In the genomic region with DNA sequence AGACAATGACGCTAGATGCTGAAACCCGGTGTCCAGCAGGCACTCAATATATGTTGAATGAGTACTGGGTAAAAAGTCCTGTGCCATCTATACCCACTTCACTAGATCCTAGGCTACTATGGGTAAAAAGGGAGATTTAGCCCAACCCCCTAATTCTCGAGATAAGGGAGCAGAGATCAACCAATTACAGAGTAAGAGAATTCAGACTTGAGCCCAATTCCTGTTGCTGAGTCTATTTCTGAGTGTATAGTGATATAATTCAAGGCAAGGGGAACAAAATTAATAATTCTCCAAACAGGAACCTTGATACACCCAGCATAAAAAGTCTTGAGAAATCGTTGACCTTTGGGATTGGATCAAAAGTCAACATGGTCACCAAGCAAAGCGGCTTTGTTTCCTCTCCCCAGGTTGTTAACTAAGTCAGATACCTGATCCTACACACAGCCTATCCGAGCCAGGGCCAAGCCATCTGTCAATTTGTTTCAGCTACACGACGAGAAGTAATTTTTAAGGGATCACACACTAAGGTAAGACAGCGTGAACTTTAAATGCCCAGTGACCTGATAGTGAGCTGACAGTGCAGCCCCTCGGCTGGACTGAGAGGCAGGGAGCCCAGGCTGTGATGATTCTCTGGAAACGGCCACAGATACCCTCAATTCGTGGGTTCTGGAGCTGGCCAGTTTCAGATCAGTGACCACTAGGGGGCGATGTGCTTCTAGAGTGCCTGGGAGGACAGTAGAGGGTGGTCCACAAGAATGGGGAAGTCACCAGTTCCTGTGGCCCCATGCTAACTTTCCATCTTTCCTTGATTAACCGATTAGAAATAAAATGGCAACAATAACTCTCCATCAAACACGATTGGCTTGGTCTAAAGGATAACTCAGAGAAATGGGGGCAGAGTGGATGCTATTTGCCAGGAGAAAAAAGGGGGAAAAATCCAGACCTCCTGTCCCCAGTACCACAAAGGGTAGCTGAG, we compare ENCODE assay signal across 1 cellular context.
TF ChIP-seq lines count a peak whose summit lies in the region.

No MANE protein-coding gene starts in this region.

TF ChIP-seq in HepG2, 621 proteins besides CTCF, POLR2A, EP300 and RAD21 (continued from another document and continues in another):
- TF ChIP-seq, protein P1, sequence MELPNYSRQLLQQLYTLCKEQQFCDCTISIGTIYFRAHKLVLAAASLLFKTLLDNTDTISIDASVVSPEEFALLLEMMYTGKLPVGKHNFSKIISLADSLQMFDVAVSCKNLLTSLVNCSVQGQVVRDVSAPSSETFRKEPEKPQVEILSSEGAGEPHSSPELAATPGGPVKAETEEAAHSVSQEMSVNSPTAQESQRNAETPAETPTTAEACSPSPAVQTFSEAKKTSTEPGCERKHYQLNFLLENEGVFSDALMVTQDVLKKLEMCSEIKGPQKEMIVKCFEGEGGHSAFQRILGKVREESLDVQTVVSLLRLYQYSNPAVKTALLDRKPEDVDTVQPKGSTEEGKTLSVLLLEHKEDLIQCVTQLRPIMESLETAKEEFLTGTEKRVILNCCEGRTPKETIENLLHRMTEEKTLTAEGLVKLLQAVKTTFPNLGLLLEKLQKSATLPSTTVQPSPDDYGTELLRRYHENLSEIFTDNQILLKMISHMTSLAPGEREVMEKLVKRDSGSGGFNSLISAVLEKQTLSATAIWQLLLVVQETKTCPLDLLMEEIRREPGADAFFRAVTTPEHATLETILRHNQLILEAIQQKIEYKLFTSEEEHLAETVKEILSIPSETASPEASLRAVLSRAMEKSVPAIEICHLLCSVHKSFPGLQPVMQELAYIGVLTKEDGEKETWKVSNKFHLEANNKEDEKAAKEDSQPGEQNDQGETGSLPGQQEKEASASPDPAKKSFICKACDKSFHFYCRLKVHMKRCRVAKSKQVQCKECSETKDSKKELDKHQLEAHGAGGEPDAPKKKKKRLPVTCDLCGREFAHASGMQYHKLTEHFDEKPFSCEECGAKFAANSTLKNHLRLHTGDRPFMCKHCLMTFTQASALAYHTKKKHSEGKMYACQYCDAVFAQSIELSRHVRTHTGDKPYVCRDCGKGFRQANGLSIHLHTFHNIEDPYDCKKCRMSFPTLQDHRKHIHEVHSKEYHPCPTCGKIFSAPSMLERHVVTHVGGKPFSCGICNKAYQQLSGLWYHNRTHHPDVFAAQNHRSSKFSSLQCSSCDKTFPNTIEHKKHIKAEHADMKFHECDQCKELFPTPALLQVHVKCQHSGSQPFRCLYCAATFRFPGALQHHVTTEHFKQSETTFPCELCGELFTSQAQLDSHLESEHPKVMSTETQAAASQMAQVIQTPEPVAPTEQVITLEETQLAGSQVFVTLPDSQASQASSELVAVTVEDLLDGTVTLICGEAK (IDR thresholded peaks at IDR 0.05), result no peak
- TF ChIP-seq, protein P1 (CRISPR knock-in tag; IDR thresholded peaks at IDR 0.05), result peak; percentile 87
- TF ChIP-seq GATAD1 (CRISPR knock-in tag; IDR thresholded peaks at IDR 0.05) (peak; percentile 44; the same call in 1 of the 2 replicates), ARHGAP35 (CRISPR knock-in tag; IDR thresholded peaks at IDR 0.05; ENCODE audit: borderline replicate concordance) (no peak), KDM6A (CRISPR knock-in tag; IDR thresholded peaks at IDR 0.05; ENCODE audit: low read depth) (0 out of 2 replicates have a peak, but pooled peaks have one; percentile 42), RFX5 (IDR thresholded peaks at IDR 0.05; ENCODE audit: low read depth, low read length) (no peak), ZNF263 (CRISPR knock-in tag; IDR thresholded peaks at IDR 0.05) (peak; percentile 89), ZNF678 (CRISPR knock-in tag; IDR thresholded peaks at IDR 0.05) (no peak), ZNF567 (CRISPR knock-in tag; IDR thresholded peaks at IDR 0.05; ENCODE audit: borderline replicate concordance) (0 out of 2 replicates have a peak, but pooled peaks have one; percentile 81), MTF1 (CRISPR knock-in tag; IDR thresholded peaks at IDR 0.05) (no peak), SMAD9 (CRISPR knock-in tag; IDR thresholded peaks at IDR 0.05) (no peak), BORCS8-MEF2B (CRISPR knock-in tag; IDR thresholded peaks at IDR 0.05) (peak; percentile 75; the same call in 1 of the 2 replicates), ARID2 (CRISPR knock-in tag; IDR thresholded peaks at IDR 0.05; ENCODE audit: borderline replicate concordance) (0 out of 2 replicates have a peak, but pooled peaks have one; percentile 53), ZNF335 (CRISPR knock-in tag; IDR thresholded peaks at IDR 0.05) (peak; percentile 54; the same call in 1 of the 2 replicates), SMAD1 (CRISPR knock-in tag; IDR thresholded peaks at IDR 0.05; ENCODE audit: borderline replicate concordance, low read depth) (no peak), SOX13 (IDR thresholded peaks at IDR 0.05) (peak; percentile 23; the same call in 1 of the 2 replicates), SOX13 (CRISPR knock-in tag; conservative IDR thresholded peaks at IDR 0.05 in 1 of 2, IDR thresholded peaks at IDR 0.05 in 1 of 2) (peak in 1 of 2 experiments; percentile 57; a peak in 1 of 4 replicates), ZNF782 (CRISPR knock-in tag; IDR thresholded peaks at IDR 0.05; ENCODE audit: borderline replicate concordance) (peak; percentile 55; the same call in 1 of the 2 replicates), ZNF746 (CRISPR knock-in tag; IDR thresholded peaks at IDR 0.05) (peak; percentile 73; the same call in 1 of the 2 replicates), ZBTB7A (CRISPR knock-in tag; IDR thresholded peaks at IDR 0.05) (peak; percentile 87), RBAK (CRISPR knock-in tag; IDR thresholded peaks at IDR 0.05) (0 out of 2 replicates have a peak, but pooled peaks have one; percentile 24), SOX5 (CRISPR knock-in tag; IDR thresholded peaks at IDR 0.05; ENCODE audit: borderline replicate concordance) (peak; percentile 69; the same call in 1 of the 2 replicates), AHR (CRISPR knock-in tag; IDR thresholded peaks at IDR 0.05) (peak; percentile 83; the same call in 1 of the 2 replicates)
- TF ChIP-seq, protein P2, sequence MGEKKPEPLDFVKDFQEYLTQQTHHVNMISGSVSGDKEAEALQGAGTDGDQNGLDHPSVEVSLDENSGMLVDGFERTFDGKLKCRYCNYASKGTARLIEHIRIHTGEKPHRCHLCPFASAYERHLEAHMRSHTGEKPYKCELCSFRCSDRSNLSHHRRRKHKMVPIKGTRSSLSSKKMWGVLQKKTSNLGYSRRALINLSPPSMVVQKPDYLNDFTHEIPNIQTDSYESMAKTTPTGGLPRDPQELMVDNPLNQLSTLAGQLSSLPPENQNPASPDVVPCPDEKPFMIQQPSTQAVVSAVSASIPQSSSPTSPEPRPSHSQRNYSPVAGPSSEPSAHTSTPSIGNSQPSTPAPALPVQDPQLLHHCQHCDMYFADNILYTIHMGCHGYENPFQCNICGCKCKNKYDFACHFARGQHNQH (CRISPR knock-in tag; IDR thresholded peaks at IDR 0.05), result peak; percentile 55; the same call in 1 of the 2 replicates
- TF ChIP-seq, protein P3, sequence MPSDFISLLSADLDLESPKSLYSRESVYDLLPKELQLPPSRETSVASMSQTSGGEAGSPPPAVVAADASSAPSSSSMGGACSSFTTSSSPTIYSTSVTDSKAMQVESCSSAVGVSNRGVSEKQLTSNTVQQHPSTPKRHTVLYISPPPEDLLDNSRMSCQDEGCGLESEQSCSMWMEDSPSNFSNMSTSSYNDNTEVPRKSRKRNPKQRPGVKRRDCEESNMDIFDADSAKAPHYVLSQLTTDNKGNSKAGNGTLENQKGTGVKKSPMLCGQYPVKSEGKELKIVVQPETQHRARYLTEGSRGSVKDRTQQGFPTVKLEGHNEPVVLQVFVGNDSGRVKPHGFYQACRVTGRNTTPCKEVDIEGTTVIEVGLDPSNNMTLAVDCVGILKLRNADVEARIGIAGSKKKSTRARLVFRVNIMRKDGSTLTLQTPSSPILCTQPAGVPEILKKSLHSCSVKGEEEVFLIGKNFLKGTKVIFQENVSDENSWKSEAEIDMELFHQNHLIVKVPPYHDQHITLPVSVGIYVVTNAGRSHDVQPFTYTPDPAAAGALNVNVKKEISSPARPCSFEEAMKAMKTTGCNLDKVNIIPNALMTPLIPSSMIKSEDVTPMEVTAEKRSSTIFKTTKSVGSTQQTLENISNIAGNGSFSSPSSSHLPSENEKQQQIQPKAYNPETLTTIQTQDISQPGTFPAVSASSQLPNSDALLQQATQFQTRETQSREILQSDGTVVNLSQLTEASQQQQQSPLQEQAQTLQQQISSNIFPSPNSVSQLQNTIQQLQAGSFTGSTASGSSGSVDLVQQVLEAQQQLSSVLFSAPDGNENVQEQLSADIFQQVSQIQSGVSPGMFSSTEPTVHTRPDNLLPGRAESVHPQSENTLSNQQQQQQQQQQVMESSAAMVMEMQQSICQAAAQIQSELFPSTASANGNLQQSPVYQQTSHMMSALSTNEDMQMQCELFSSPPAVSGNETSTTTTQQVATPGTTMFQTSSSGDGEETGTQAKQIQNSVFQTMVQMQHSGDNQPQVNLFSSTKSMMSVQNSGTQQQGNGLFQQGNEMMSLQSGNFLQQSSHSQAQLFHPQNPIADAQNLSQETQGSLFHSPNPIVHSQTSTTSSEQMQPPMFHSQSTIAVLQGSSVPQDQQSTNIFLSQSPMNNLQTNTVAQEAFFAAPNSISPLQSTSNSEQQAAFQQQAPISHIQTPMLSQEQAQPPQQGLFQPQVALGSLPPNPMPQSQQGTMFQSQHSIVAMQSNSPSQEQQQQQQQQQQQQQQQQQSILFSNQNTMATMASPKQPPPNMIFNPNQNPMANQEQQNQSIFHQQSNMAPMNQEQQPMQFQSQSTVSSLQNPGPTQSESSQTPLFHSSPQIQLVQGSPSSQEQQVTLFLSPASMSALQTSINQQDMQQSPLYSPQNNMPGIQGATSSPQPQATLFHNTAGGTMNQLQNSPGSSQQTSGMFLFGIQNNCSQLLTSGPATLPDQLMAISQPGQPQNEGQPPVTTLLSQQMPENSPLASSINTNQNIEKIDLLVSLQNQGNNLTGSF (CRISPR knock-in tag; IDR thresholded peaks at IDR 0.05), result no peak
- TF ChIP-seq, protein P4, sequence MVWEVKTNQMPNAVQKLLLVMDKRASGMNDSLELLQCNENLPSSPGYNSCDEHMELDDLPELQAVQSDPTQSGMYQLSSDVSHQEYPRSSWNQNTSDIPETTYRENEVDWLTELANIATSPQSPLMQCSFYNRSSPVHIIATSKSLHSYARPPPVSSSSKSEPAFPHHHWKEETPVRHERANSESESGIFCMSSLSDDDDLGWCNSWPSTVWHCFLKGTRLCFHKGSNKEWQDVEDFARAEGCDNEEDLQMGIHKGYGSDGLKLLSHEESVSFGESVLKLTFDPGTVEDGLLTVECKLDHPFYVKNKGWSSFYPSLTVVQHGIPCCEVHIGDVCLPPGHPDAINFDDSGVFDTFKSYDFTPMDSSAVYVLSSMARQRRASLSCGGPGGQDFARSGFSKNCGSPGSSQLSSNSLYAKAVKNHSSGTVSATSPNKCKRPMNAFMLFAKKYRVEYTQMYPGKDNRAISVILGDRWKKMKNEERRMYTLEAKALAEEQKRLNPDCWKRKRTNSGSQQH (CRISPR knock-in tag; IDR thresholded peaks at IDR 0.05; ENCODE audit: low read depth), result peak; percentile 83; the same call in 1 of the 2 replicates
- TF ChIP-seq, protein P5, sequence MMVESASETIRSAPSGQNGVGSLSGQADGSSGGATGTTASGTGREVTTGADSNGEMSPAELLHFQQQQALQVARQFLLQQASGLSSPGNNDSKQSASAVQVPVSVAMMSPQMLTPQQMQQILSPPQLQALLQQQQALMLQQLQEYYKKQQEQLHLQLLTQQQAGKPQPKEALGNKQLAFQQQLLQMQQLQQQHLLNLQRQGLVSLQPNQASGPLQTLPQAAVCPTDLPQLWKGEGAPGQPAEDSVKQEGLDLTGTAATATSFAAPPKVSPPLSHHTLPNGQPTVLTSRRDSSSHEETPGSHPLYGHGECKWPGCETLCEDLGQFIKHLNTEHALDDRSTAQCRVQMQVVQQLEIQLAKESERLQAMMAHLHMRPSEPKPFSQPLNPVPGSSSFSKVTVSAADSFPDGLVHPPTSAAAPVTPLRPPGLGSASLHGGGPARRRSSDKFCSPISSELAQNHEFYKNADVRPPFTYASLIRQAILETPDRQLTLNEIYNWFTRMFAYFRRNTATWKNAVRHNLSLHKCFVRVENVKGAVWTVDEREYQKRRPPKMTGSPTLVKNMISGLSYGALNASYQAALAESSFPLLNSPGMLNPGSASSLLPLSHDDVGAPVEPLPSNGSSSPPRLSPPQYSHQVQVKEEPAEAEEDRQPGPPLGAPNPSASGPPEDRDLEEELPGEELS (CRISPR knock-in tag; IDR thresholded peaks at IDR 0.05), result peak; percentile 64; the same call in 1 of the 2 replicates
- TF ChIP-seq, protein P6, sequence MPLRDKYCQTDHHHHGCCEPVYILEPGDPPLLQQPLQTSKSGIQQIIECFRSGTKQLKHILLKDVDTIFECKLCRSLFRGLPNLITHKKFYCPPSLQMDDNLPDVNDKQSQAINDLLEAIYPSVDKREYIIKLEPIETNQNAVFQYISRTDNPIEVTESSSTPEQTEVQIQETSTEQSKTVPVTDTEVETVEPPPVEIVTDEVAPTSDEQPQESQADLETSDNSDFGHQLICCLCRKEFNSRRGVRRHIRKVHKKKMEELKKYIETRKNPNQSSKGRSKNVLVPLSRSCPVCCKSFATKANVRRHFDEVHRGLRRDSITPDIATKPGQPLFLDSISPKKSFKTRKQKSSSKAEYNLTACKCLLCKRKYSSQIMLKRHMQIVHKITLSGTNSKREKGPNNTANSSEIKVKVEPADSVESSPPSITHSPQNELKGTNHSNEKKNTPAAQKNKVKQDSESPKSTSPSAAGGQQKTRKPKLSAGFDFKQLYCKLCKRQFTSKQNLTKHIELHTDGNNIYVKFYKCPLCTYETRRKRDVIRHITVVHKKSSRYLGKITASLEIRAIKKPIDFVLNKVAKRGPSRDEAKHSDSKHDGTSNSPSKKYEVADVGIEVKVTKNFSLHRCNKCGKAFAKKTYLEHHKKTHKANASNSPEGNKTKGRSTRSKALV (CRISPR knock-in tag; IDR thresholded peaks at IDR 0.05), result peak; percentile 42; the same call in 1 of the 2 replicates
